In genomic region chr1:171258943-171259342, GRCh38 we compare ENCODE assay signal across 21 cellular contexts. TPM values are rescaled to one million over a fixed set of nuclear protein-coding genes. Genes with fewer than 3 reads are reported as not detected.
DNase-seq lines count a peak whose midpoint lies in the region; ATAC-seq, FAIRE-seq and TF ChIP-seq lines count a peak whose summit lies in the region.
"Had no signal": no experiment of that assay in that cellular context is flagged by ENCODE, and none has a peak within 500 bp of the region (broad histone marks: within the 10 kb centered on the region; RNA-seq: fewer than 3 reads in every experiment).

No MANE protein-coding gene starts in this region.

- 66 to 69% methylated on average over 2 of the region's 2 CpGs for WGBS in ectodermal cell, 2 experiments
- no CpG with 5 or more reads among the region's 2 CpGs for WGBS in neuronal stem cell (ENCODE audit: extremely low coverage in 2 of 2, insufficient read length in 2 of 2, insufficient replicate concordance in 1 of 2), 2 donors

- peak; percentile 51 for ATAC-seq in GM23338
- ATAC-seq in HG02623 (IDR thresholded peaks at IDR 0.05; ENCODE audit: unreplicated experiment) = no peak
- ATAC-seq in GM21423 (IDR thresholded peaks at IDR 0.05; ENCODE audit: unreplicated experiment) = no peak
- ATAC-seq: K562 had no signal

- H3K4me3 Mint-ChIP-seq in GM23338 = no peak overlapping the region
- H3K4me3 Mint-ChIP-seq: CD14-positive monocyte, H9 had no signal

- H3K27ac Mint-ChIP-seq in GM23338 = no peak overlapping the region
- H3K27ac Mint-ChIP-seq: CD14-positive monocyte, H9 had no signal

- H3K9me3 ChIP-seq in OCI-LY3 (ENCODE audit: insufficient read depth, low read length) (no peaks in the 10 kb centered on the region), ectodermal cell (ENCODE audit: control insufficient read depth, low read length) (no peaks in the 10 kb centered on the region), neuronal stem cell (replicated peaks in 1 of 2; ENCODE audit: control insufficient read depth in 2 of 2, insufficient read depth in 1 of 2, low read depth in 1 of 2, low read length in 2 of 2) (no peaks in the 10 kb centered on the region)

- no peak overlapping the region for H2BK15ac ChIP-seq in neuronal stem cell (ENCODE audit: low read length)

- H3K4me3 ChIP-seq in GM23338 (no peak overlapping the region), OCI-LY3 (ENCODE audit: low read length) (no peak overlapping the region), ectodermal cell (ENCODE audit: insufficient read depth, low read depth, low read length) (no peak overlapping the region), neuronal stem cell (ENCODE audit: low read length in 2 of 2) (no peak overlapping the region)
- H3K4me3 ChIP-seq: K562 had no signal

- H3K36me3 Mint-ChIP-seq in GM23338 (ENCODE audit: low read depth) = no peaks in the 10 kb centered on the region
- H3K36me3 Mint-ChIP-seq: CD14-positive monocyte had no signal

- H3F3A ChIP-seq in GM23338 (replicated peaks; ENCODE audit: low read depth) = 0 out of 2 replicates have a peak, but pooled peaks cover 4% of the 10 kb centered on the region

- H3K79me1 ChIP-seq in neuronal stem cell (ENCODE audit: low read depth, low read length) = no peaks in the 10 kb centered on the region

- no peaks in the 10 kb centered on the region for H4K20me1 ChIP-seq in GM23338 (replicated peaks; ENCODE audit: insufficient read depth)
- no peaks in the 10 kb centered on the region for H4K20me1 ChIP-seq in OCI-LY3 (ENCODE audit: insufficient read depth, low read length)

- no peak for FAIRE-seq in GM12891 (lab: Jason Lieb, UNC)
- FAIRE-seq: K562 had no signal

- no peak overlapping the region for H3K23ac ChIP-seq in neuronal stem cell (ENCODE audit: low read depth, low read length, poor library complexity)

- H4K8ac ChIP-seq in neuronal stem cell (ENCODE audit: low read depth, low read length) = no peak overlapping the region

- H3K27me3 Mint-ChIP-seq in GM23338 (ENCODE audit: insufficient read depth, low read depth, poor library complexity) = no peaks in the 10 kb centered on the region

- no peaks in the 10 kb centered on the region for H3K27me3 ChIP-seq in GM23338 (ENCODE audit: insufficient read depth)
- H3K27me3 ChIP-seq in OCI-LY3 (ENCODE audit: low read depth, low read length) = no peaks in the 10 kb centered on the region
- H3K27me3 ChIP-seq in ectodermal cell (ENCODE audit: control insufficient read depth, insufficient read depth, low read length, poor library complexity, severe bottlenecking) = no peaks in the 10 kb centered on the region
- peaks cover 0 to 2% (median 0%) of the 10 kb centered on the region in 3 experiments for H3K27me3 ChIP-seq in neuronal stem cell (ENCODE audit: control insufficient read depth in 3 of 3, insufficient read depth in 3 of 3, low read depth in 1 of 3, low read length in 3 of 3)

- H3K4me1 ChIP-seq in GM23338 (ENCODE audit: insufficient read depth) (peaks cover 24% of the 10 kb centered on the region), OCI-LY3 (ENCODE audit: low read length) (peaks cover 49% of the 10 kb centered on the region), ectodermal cell (ENCODE audit: control insufficient read depth, insufficient read depth, low read length) (peaks cover 26% of the 10 kb centered on the region), neuronal stem cell (ENCODE audit: control insufficient read depth in 2 of 2, insufficient read depth in 1 of 2, low read depth in 1 of 2, low read length in 2 of 2) (peaks cover 0 to 13% of the 10 kb centered on the region in 2 donors)

- H2BK120ac ChIP-seq in neuronal stem cell (ENCODE audit: low read depth, low read length) = no peak overlapping the region

- H3K9me2 ChIP-seq in GM23338 (ENCODE audit: insufficient read depth) = no peaks in the 10 kb centered on the region

- no peak overlapping the region for H2BK12ac ChIP-seq in neuronal stem cell (ENCODE audit: low read length)

- peak overlapping the region; percentile 43 for H2AFZ ChIP-seq in GM23338
- H2AFZ ChIP-seq in OCI-LY3 (ENCODE audit: low read depth, low read length) = no peak overlapping the region
- peak overlapping the region; percentile 0 for H2AFZ ChIP-seq in neuronal stem cell (ENCODE audit: low read length)

- H3K4me2 ChIP-seq in GM23338 (peak overlapping the region; percentile 30; the same call in 1 of the 2 replicates), OCI-LY3 (ENCODE audit: low read length) (peak overlapping the region; percentile 21), neuronal stem cell (ENCODE audit: insufficient read depth, low read length, poor library complexity, severe bottlenecking) (no peak overlapping the region)

- no peak overlapping the region for H2AK5ac ChIP-seq in neuronal stem cell (ENCODE audit: low read depth, low read length)

- H3K4me1 Mint-ChIP-seq in GM23338 = peaks cover 7% of the 10 kb centered on the region
- H3K4me1 Mint-ChIP-seq: CD14-positive monocyte had no signal

- no peak overlapping the region for H3K4ac ChIP-seq in neuronal stem cell (ENCODE audit: low read length)

- TF ChIP-seq POLR2A in GM12891 (IDR thresholded peaks at IDR 0.05; ENCODE audit: low read depth, low read length) = no peak

- H3K9ac ChIP-seq in OCI-LY3 (ENCODE audit: low read length) (peak overlapping the region; percentile 0; the same call in 1 of the 2 replicates), neuronal stem cell (ENCODE audit: low read depth, low read length, poor library complexity) (no peak overlapping the region)

- no peak overlapping the region for H4K91ac ChIP-seq in neuronal stem cell (ENCODE audit: low read depth, low read length, poor library complexity)

- no peak overlapping the region for H3K14ac ChIP-seq in neuronal stem cell (ENCODE audit: low read length)

- TF ChIP-seq CTCF in GM23338 (conservative IDR thresholded peaks at IDR 0.05; ENCODE audit: low read depth in 2 of 2) = no peak
- TF ChIP-seq CTCF in OCI-LY3 (IDR thresholded peaks at IDR 0.05; ENCODE audit: low read depth, low read length) = no peak

- no peak overlapping the region for H2BK5ac ChIP-seq in neuronal stem cell (ENCODE audit: low read length)

- H3K27ac ChIP-seq in GM23338 (ENCODE audit: low read depth) = 0 out of 2 replicates have a peak overlapping the region, but pooled peaks have one; percentile 18
- peak overlapping the region; percentile 18; the same call in 1 of the 2 replicates for H3K27ac ChIP-seq in OCI-LY3 (ENCODE audit: low read length)
- H3K27ac ChIP-seq in ectodermal cell (ENCODE audit: insufficient read depth, low read depth, low read length, poor library complexity, severe bottlenecking) = peak overlapping the region; percentile 40
- no peak overlapping the region for H3K27ac ChIP-seq in neuronal stem cell (replicated peaks; ENCODE audit: low read length)
- H3K27ac ChIP-seq: HL-60 had no signal

- no peak for DNase-seq in GM23338 (ENCODE audit: low spot score)
- DNase-seq in neuronal stem cell (ENCODE audit: low spot score) = no peak
- no peak for DNase-seq in GM12891 (ENCODE audit: insufficient read length, low spot score)
- DNase-seq: AML-193; COR-L47; DMS153; H9; MV-4-11; NCI-H1417; NCI-H1930; NCI-H2171; NCI-H446; NK-92 treated with Interleukin-12 subunit alpha and Interleukin-12 subunit beta, amount 100 ng/mL, for 24 hours; OCI-M1 had no signal

- H3K36me3 ChIP-seq in GM23338 (ENCODE audit: insufficient read depth) (no peaks in the 10 kb centered on the region), OCI-LY3 (replicated peaks; ENCODE audit: low read depth, low read length) (no peaks in the 10 kb centered on the region), ectodermal cell (ENCODE audit: control insufficient read depth, insufficient read depth, low read length) (no peaks in the 10 kb centered on the region), neuronal stem cell (replicated peaks in 1 of 2; ENCODE audit: control insufficient read depth in 2 of 2, insufficient read depth in 2 of 2, low read length in 2 of 2) (no peaks in the 10 kb centered on the region)

- H3K9me3 Mint-ChIP-seq in GM23338 = no peaks in the 10 kb centered on the region
- H3K9me3 Mint-ChIP-seq: H9 had no signal

- H3K79me2 ChIP-seq in GM23338 (replicated peaks; ENCODE audit: insufficient read depth) (no peaks in the 10 kb centered on the region), OCI-LY3 (ENCODE audit: low read length) (no peaks in the 10 kb centered on the region)

- no peak overlapping the region for H3K18ac ChIP-seq in neuronal stem cell (ENCODE audit: low read length)

TF ChIP-seq in GM23338, 12 proteins besides CTCF, POLR2A, EP300 and RAD21 (continues in another document):
- TF ChIP-seq EZH2 (IDR thresholded peaks at IDR 0.05; ENCODE audit: low read depth, unreplicated experiment) = no peak
- no peak for TF ChIP-seq ZNF331 (CRISPR knock-in tag; IDR thresholded peaks at IDR 0.05; ENCODE audit: low read depth)

TF ChIP-seq in GM12891, 5 proteins besides CTCF, POLR2A, EP300 and RAD21:
- TF ChIP-seq POU2F2 (IDR thresholded peaks at IDR 0.05; ENCODE audit: low read depth, low read length) = no peak
- no peak for TF ChIP-seq POLR2AphosphoS5 (IDR thresholded peaks at IDR 0.05; ENCODE audit: low read depth, low read length)
- TF ChIP-seq TAF1 (IDR thresholded peaks at IDR 0.05; ENCODE audit: low read depth, low read length) = no peak
- no peak for TF ChIP-seq PAX5 (IDR thresholded peaks at IDR 0.05; ENCODE audit: insufficient read depth, low read length, severe bottlenecking)
- no peak for TF ChIP-seq SPI1 (IDR thresholded peaks at IDR 0.05; ENCODE audit: low read depth, low read length)

RNA-seq across cellular contexts. Expression of gene FMO1, which starts 10.6 kb away (rescaled TPM):
- total RNA-seq in GM23338 (2014; rRNA removed; shearing (Covaris generic)) = not detected in 2 replicates
- polyA plus RNA-seq in GM23338 (2016; fragmentation: Nextera tagmentation; extraction: Ambion mirVana) = 0.19 and 0.23 TPM in 2 replicates
- polyA plus RNA-seq in ectodermal cell (2013, experiment 1 of 4) = 0.39 TPM
- polyA plus RNA-seq in ectodermal cell (2013, experiment 2 of 4) = 0.21 TPM
- polyA plus RNA-seq in ectodermal cell (2013, experiment 3 of 4) = 0.27 TPM
- 0.36 TPM for polyA plus RNA-seq in ectodermal cell (2013, experiment 4 of 4)
- polyA plus RNA-seq in neuronal stem cell (2013, experiment 1 of 2) = not detected
- 0.01 TPM for polyA plus RNA-seq in neuronal stem cell (2013, experiment 2 of 2)
- polyA plus RNA-seq in GM12891 (2012; ENCODE audit: low read depth, missing spikeins) = not detected
- total RNA-seq: H9, K562 had no signal
- polyA plus RNA-seq: CD14-positive monocyte, K562 had no signal

RNA-seq across cellular contexts. Expression of gene FMO4, which starts 55.0 kb away (rescaled TPM):
- total RNA-seq in GM23338 (2014; rRNA removed; shearing (Covaris generic)) = 1.0 and 3.4 TPM in 2 replicates
- 2.4 and 3.1 TPM in 2 replicates for polyA plus RNA-seq in GM23338 (2016; fragmentation: Nextera tagmentation; extraction: Ambion mirVana)
- polyA plus RNA-seq in ectodermal cell (2013, experiment 1 of 4) = 3.8 TPM
- polyA plus RNA-seq in ectodermal cell (2013, experiment 2 of 4) = 3.3 TPM
- polyA plus RNA-seq in ectodermal cell (2013, experiment 3 of 4) = 3.4 TPM
- polyA plus RNA-seq in ectodermal cell (2013, experiment 4 of 4) = 4.9 TPM
- polyA plus RNA-seq in neuronal stem cell (2013, experiment 1 of 2) = 1.6 TPM
- polyA plus RNA-seq in neuronal stem cell (2013, experiment 2 of 2) = 1.5 TPM
- polyA plus RNA-seq in GM12891 (2012; ENCODE audit: low read depth, missing spikeins) = 2.8 TPM
